5 cellular contexts compared by ENCODE assay signal in genomic region chr7:42406358-42406757, GRCh38.
"Had no signal": no experiment of that assay in that cellular context is flagged by ENCODE, and none has a peak within 500 bp of the region (broad histone marks: within the 10 kb centered on the region; RNA-seq: fewer than 3 reads in every experiment).

No MANE protein-coding gene starts in this region.

- ATAC-seq: K562 had no signal

- H3K4me3 ChIP-seq: GM23248, K562 had no signal

- H2AFZ ChIP-seq: GM23248 had no signal

- H3K9ac ChIP-seq: GM23248 had no signal

- DNase-seq: GM23248, H9, HCEC 1CT, IMR-90 had no signal

- H3K27ac ChIP-seq: GM23248 had no signal
